ENCODE assay signal across 1 cellular context in genomic region chr3:34419801-34420200, GRCh38.
TF ChIP-seq lines count a peak whose summit lies in the region.

No MANE protein-coding gene starts in this region.

TF ChIP-seq in HepG2, 621 proteins besides CTCF, POLR2A, EP300 and RAD21 (continued from another document):
- TF ChIP-seq REST (IDR thresholded peaks at IDR 0.05; ENCODE audit: borderline replicate concordance in 1 of 2, low read depth in 1 of 2, low read length in 2 of 2) = peak; percentile 12 to 89
- no peak for TF ChIP-seq ZNF253 (CRISPR knock-in tag; IDR thresholded peaks at IDR 0.05; ENCODE audit: borderline replicate concordance)
- TF ChIP-seq ESRRA (CRISPR knock-in tag; IDR thresholded peaks at IDR 0.05; ENCODE audit: low read depth) = no peak
- no peak for TF ChIP-seq ZNF207 (IDR thresholded peaks at IDR 0.05; ENCODE audit: borderline replicate concordance)
- TF ChIP-seq GZF1 (CRISPR knock-in tag; IDR thresholded peaks at IDR 0.05) = no peak
